18 cellular contexts compared by ENCODE assay signal in the genomic region with DNA sequence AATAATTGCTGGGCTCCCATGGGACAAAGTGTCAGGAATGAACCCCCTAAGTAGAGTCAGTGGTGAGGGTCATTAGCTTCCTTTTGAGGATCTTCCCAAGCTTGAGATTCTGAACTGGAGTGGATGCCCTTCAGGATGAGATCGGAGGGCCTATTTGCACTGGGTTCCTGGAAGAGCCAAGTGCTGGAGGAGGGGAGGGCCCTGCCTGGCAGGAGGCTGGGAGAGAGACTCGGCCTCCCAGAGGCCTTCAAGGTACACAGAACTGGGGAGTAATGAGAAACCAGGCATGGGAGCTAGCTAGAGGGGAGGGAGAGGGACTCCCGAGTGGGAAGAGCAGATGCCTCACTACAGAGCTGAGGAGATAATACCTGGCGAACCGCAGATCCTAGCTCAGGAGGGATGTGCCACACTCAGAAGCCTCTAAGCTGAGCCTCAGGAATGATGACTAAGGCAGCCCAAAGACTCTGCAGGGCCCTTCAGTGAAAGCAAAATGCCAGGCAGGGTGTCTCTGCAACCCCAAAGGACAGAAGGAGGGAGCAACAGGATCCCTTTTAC. TPM values are rescaled to one million over a fixed set of nuclear protein-coding genes. Genes with fewer than 3 reads are reported as not detected.
A peak's percentile ranks its signal among the peaks of the same experiment; 100 is the strongest.
DNase-seq lines count a peak whose midpoint lies in the region; ATAC-seq, FAIRE-seq and TF ChIP-seq lines count a peak whose summit lies in the region.
"Had no signal": no experiment of that assay in that cellular context is flagged by ENCODE, and none has a peak within 500 bp of the region (broad histone marks: within the 10 kb centered on the region; RNA-seq: fewer than 3 reads in every experiment).

No MANE protein-coding gene starts in this region.

- H3K4me3 Mint-ChIP-seq in activated CD4-positive, alpha-beta T cell treated with anti-CD3 and anti-CD28 coated beads, Interleukin-2, amount 10 ng/mL, durations not matched to agents 24 days and 14 days, result no peak overlapping the region
- no peak overlapping the region for H3K4me3 Mint-ChIP-seq in HFFc6
- H3K4me3 Mint-ChIP-seq in activated naive CD8-positive, alpha-beta T cell treated with anti-CD3 and anti-CD28 coated beads, Interleukin-2, amount 50 U/mL, for 24 hours, result no peak overlapping the region
- H3K4me3 Mint-ChIP-seq in nephron progenitor cell, result no peak overlapping the region
- H3K4me3 Mint-ChIP-seq: WTC11 had no signal

- intact Hi-C loops in activated CD4-positive, alpha-beta T cell treated with anti-CD3 and anti-CD28 coated beads, Interleukin-2, amount 10 ng/mL, durations not matched to agents 24 days and 14 days (cut with micrococcal nuclease), result no loop called here
- intact Hi-C loops in pancreas (cut with DNase I), result no loop called here

- no peak for TF ChIP-seq CTCF in HFFc6 (IDR thresholded peaks at IDR 0.05)
- no peak for TF ChIP-seq CTCF in nephron progenitor cell (IDR thresholded peaks at IDR 0.05)
- no peak for TF ChIP-seq CTCF in pancreas (IDR thresholded peaks at IDR 0.05)

- H3K36me3 ChIP-seq in pancreas, result peaks cover 0 to 50% (median 0%) of the 10 kb centered on the region in 3 donors

- H3K36me3 Mint-ChIP-seq in activated CD4-positive, alpha-beta T cell treated with anti-CD3 and anti-CD28 coated beads, Interleukin-2, amount 10 ng/mL, durations not matched to agents 24 days and 14 days (ENCODE audit: low read depth), result peaks cover 80% of the 10 kb centered on the region
- H3K36me3 Mint-ChIP-seq in HFFc6 (ENCODE audit: low read depth) (peaks cover 35% of the 10 kb centered on the region), nephron progenitor cell (ENCODE audit: low read depth) (peaks cover 42% of the 10 kb centered on the region)
- H3K36me3 Mint-ChIP-seq in activated naive CD8-positive, alpha-beta T cell treated with anti-CD3 and anti-CD28 coated beads, Interleukin-2, amount 50 U/mL, for 24 hours (ENCODE audit: low read depth), result peaks cover 58% of the 10 kb centered on the region

- no peaks in the 10 kb centered on the region for H3K27me3 Mint-ChIP-seq in activated CD4-positive, alpha-beta T cell treated with anti-CD3 and anti-CD28 coated beads, Interleukin-2, amount 10 ng/mL, durations not matched to agents 24 days and 14 days
- H3K27me3 Mint-ChIP-seq in HFFc6 (ENCODE audit: insufficient read depth) (peaks cover 15% of the 10 kb centered on the region), nephron progenitor cell (ENCODE audit: low read depth, poor library complexity) (no peaks in the 10 kb centered on the region)
- no peaks in the 10 kb centered on the region for H3K27me3 Mint-ChIP-seq in activated naive CD8-positive, alpha-beta T cell treated with anti-CD3 and anti-CD28 coated beads, Interleukin-2, amount 50 U/mL, for 24 hours

- H3K4me3 ChIP-seq in pancreas, result no peak overlapping the region
- H3K4me3 ChIP-seq: esophagus squamous epithelium, tibial nerve had no signal

- peaks cover 14% of the 10 kb centered on the region for H3K4me1 Mint-ChIP-seq in activated CD4-positive, alpha-beta T cell treated with anti-CD3 and anti-CD28 coated beads, Interleukin-2, amount 10 ng/mL, durations not matched to agents 24 days and 14 days
- H3K4me1 Mint-ChIP-seq in HFFc6 (ENCODE audit: low read depth), result peaks cover 13% of the 10 kb centered on the region
- H3K4me1 Mint-ChIP-seq in activated naive CD8-positive, alpha-beta T cell treated with anti-CD3 and anti-CD28 coated beads, Interleukin-2, amount 50 U/mL, for 24 hours, result peaks cover 17% of the 10 kb centered on the region
- peaks cover 34% of the 10 kb centered on the region for H3K4me1 Mint-ChIP-seq in nephron progenitor cell

- no peak overlapping the region for H3K27ac ChIP-seq in pancreas
- H3K27ac ChIP-seq: esophagus squamous epithelium had no signal

- H3K27me3 ChIP-seq in pancreas, result no peaks in the 10 kb centered on the region
- H3K27me3 ChIP-seq: esophagus squamous epithelium, tibial nerve had no signal

- ATAC-seq in activated naive CD8-positive, alpha-beta T cell treated with anti-CD3 and anti-CD28 coated beads, Interleukin-2, amount 50 U/mL, for 24 hours, result no peak
- ATAC-seq in pancreas (no peak), HG02852 (IDR thresholded peaks at IDR 0.05; ENCODE audit: unreplicated experiment) (no peak), HG03432 (IDR thresholded peaks at IDR 0.05; ENCODE audit: unreplicated experiment) (no peak)
- ATAC-seq: WTC11 had no signal

- H3K9me3 ChIP-seq in pancreas, result no peaks in the 10 kb centered on the region
- H3K9me3 ChIP-seq: esophagus squamous epithelium, tibial nerve had no signal

- no peak for DNase-seq in activated CD4-positive, alpha-beta T cell treated with anti-CD3 and anti-CD28 coated beads, Interleukin-2, amount 10 ng/mL, durations not matched to agents 24 days and 14 days
- DNase-seq in activated CD4-positive, alpha-beta T cell treated with anti-CD3 and anti-CD28 coated beads for 48 hours, result no peak
- no peak for DNase-seq in HFFc6
- no peak for DNase-seq in activated naive CD8-positive, alpha-beta T cell treated with anti-CD3 and anti-CD28 coated beads, Interleukin-2, amount 50 U/mL, for 24 hours
- DNase-seq in nephron progenitor cell, result no peak
- DNase-seq in pancreas, result no peak
- DNase-seq: activated effector memory CD4-positive, alpha-beta T cell treated with anti-CD3 and anti-CD28 coated beads, Interleukin-2, amount 50 U/mL, for 16 hours; cerebellar nuclear complex; esophagus squamous epithelium; hippocampal formation; NCI-H1417 treated with DMSO at 0.1 percent for 48 hours; NCI-H526; nucleus accumbens; SIG-M5 had no signal

- peaks cover 0 to 1% (median 0%) of the 10 kb centered on the region in 3 donors for H3K4me1 ChIP-seq in pancreas

- 72 to 79% methylated on average over 5 of the region's 5 CpGs for WGBS in pancreas, 2 donors

- no peaks in the 10 kb centered on the region for H3K9me3 Mint-ChIP-seq in activated CD4-positive, alpha-beta T cell treated with anti-CD3 and anti-CD28 coated beads, Interleukin-2, amount 10 ng/mL, durations not matched to agents 24 days and 14 days
- H3K9me3 Mint-ChIP-seq in HFFc6 (no peaks in the 10 kb centered on the region), nephron progenitor cell (no peaks in the 10 kb centered on the region)
- H3K9me3 Mint-ChIP-seq in activated naive CD8-positive, alpha-beta T cell treated with anti-CD3 and anti-CD28 coated beads, Interleukin-2, amount 50 U/mL, for 24 hours, result no peaks in the 10 kb centered on the region
- H3K9me3 Mint-ChIP-seq: WTC11 had no signal

- H3K27ac Mint-ChIP-seq in activated CD4-positive, alpha-beta T cell treated with anti-CD3 and anti-CD28 coated beads, Interleukin-2, amount 10 ng/mL, durations not matched to agents 24 days and 14 days, result peak overlapping the region; percentile 34
- H3K27ac Mint-ChIP-seq in HFFc6, result peak overlapping the region; percentile 40
- peak overlapping the region; percentile 74 for H3K27ac Mint-ChIP-seq in activated naive CD8-positive, alpha-beta T cell treated with anti-CD3 and anti-CD28 coated beads, Interleukin-2, amount 50 U/mL, for 24 hours
- peak overlapping the region; percentile 29 for H3K27ac Mint-ChIP-seq in nephron progenitor cell
- H3K27ac Mint-ChIP-seq: WTC11 had no signal

- no peak for FAIRE-seq in pancreas (lab: Jason Lieb, UNC)

RNA-seq across cellular contexts. Expression of a gene that starts 9.4 kb away (rescaled TPM):
- 167 and 168 TPM in 2 replicates for total RNA-seq in activated CD4-positive, alpha-beta T cell treated with anti-CD3 and anti-CD28 coated beads, Interleukin-2, amount 10 ng/mL, durations not matched to agents 24 days and 14 days
- 100 to 1,000 TPM; 148 to 213 (median 180) TPM for total RNA-seq in HFFc6 (2021; fragmentation: NEBNext Ultra II Directional; extraction: Animal tissue kit (Norgen Biotek cat#: 25700))
- total RNA-seq in pancreas, result 10 to 100 TPM; 27.8 to 53.7 (median 38.2) TPM
- polyA plus RNA-seq in pancreas, result 10 to 100 TPM; 46.7 to 84.6 TPM

RNA-seq across cellular contexts. Expression of a gene that starts 9.8 kb away (rescaled TPM):
- total RNA-seq in activated CD4-positive, alpha-beta T cell treated with anti-CD3 and anti-CD28 coated beads, Interleukin-2, amount 10 ng/mL, durations not matched to agents 24 days and 14 days, result 136 and 147 TPM in 2 replicates
- 100 to 1,000 TPM; 134 to 147 (median 146) TPM for total RNA-seq in HFFc6 (2021; fragmentation: NEBNext Ultra II Directional; extraction: Animal tissue kit (Norgen Biotek cat#: 25700))
- total RNA-seq in pancreas, result 10 to 100 TPM; 26.8 to 44.7 (median 28.9) TPM
- polyA plus RNA-seq in pancreas, result 10 to 100 TPM; 65.7 to 71.7 TPM

RNA-seq across cellular contexts. Expression of a gene that starts 24.4 kb away (rescaled TPM):
- total RNA-seq in activated CD4-positive, alpha-beta T cell treated with anti-CD3 and anti-CD28 coated beads, Interleukin-2, amount 10 ng/mL, durations not matched to agents 24 days and 14 days, result 248 and 250 TPM in 2 replicates
- total RNA-seq in HFFc6 (2021; fragmentation: NEBNext Ultra II Directional; extraction: Animal tissue kit (Norgen Biotek cat#: 25700)), result 100 to 1,000 TPM; 233 to 281 (median 249) TPM
- 10 to 100 TPM; 14.4 to 70.4 (median 29.6) TPM for total RNA-seq in pancreas
- polyA plus RNA-seq in pancreas, result 10 to 100 TPM; 50.3 to 59.6 TPM

RNA-seq across cellular contexts. Expression of a gene that starts 39.6 kb away (rescaled TPM):
- total RNA-seq in activated CD4-positive, alpha-beta T cell treated with anti-CD3 and anti-CD28 coated beads, Interleukin-2, amount 10 ng/mL, durations not matched to agents 24 days and 14 days, result 10.5 and 10.7 TPM in 2 replicates
- total RNA-seq in HFFc6 (2021; fragmentation: NEBNext Ultra II Directional; extraction: Animal tissue kit (Norgen Biotek cat#: 25700)), result 1 to 10 TPM; 4.5 to 8.6 (median 6.7) TPM
- 1 to 10 TPM; 1.4 to 3.6 (median 2.3) TPM for total RNA-seq in pancreas
- 1 to 10 TPM; 3.9 to 4.0 TPM for polyA plus RNA-seq in pancreas

RNA-seq across cellular contexts. Expression of a gene that starts 39.8 kb away (rescaled TPM):
- 83.5 and 89.0 TPM in 2 replicates for total RNA-seq in activated CD4-positive, alpha-beta T cell treated with anti-CD3 and anti-CD28 coated beads, Interleukin-2, amount 10 ng/mL, durations not matched to agents 24 days and 14 days
- total RNA-seq in HFFc6 (2021; fragmentation: NEBNext Ultra II Directional; extraction: Animal tissue kit (Norgen Biotek cat#: 25700)), result 10 to 100 TPM; 26.7 to 34.0 (median 29.2) TPM
- total RNA-seq in pancreas, result 10 to 100 TPM; 15.2 to 26.2 (median 21.5) TPM
- 10 to 100 TPM; 29.2 to 42.5 TPM for polyA plus RNA-seq in pancreas
